ENCODE assay signal across 21 cellular contexts in genomic region chr17:9225305-9226101, GRCh38.
A peak's percentile ranks its signal among the peaks of the same experiment; 100 is the strongest.
DNase-seq lines count a peak whose midpoint lies in the region; ATAC-seq, FAIRE-seq and TF ChIP-seq lines count a peak whose summit lies in the region.
"Had no signal": no experiment of that assay in that cellular context is flagged by ENCODE, and none has a peak within 500 bp of the region (broad histone marks: within the 10 kb centered on the region; RNA-seq: fewer than 3 reads in every experiment).

No MANE protein-coding gene starts in this region.

- no peak overlapping the region for H3K27ac ChIP-seq in right cardiac atrium (ENCODE audit: low read length)
- H3K27ac ChIP-seq in endodermal cell (ENCODE audit: low read depth, low read length), result no peak overlapping the region
- H3K27ac ChIP-seq in mesendoderm (ENCODE audit: low read depth, low read length), result no peak overlapping the region
- H3K27ac ChIP-seq in effector memory CD4-positive, alpha-beta T cell (ENCODE audit: insufficient read depth, low read length, poor library complexity, severe bottlenecking), result no peak overlapping the region
- H3K27ac ChIP-seq: dorsolateral prefrontal cortex, HL-60, suprapubic skin, vagina had no signal

- FAIRE-seq in GM19239 (lab: Jason Lieb, UNC), result no peak
- FAIRE-seq: GM18507 had no signal

- peak overlapping the region; percentile 35 for H3K27ac Mint-ChIP-seq in endodermal cell
- H3K27ac Mint-ChIP-seq in mesothelial cell of epicardium, result no peak overlapping the region
- H3K27ac Mint-ChIP-seq: activated naive CD8-positive, alpha-beta T cell treated with anti-CD3 and anti-CD28 coated beads, Interleukin-2, amount 50 U/mL, for 24 hours; CD4-positive, CD25-positive, alpha-beta regulatory T cell had no signal

- peak in 1 of 2 donors; percentile 22 for ATAC-seq in right cardiac atrium
- ATAC-seq in HG03108 (IDR thresholded peaks at IDR 0.05; ENCODE audit: unreplicated experiment), result no peak
- ATAC-seq: activated naive CD8-positive, alpha-beta T cell treated with anti-CD3 and anti-CD28 coated beads, Interleukin-2, amount 50 U/mL, for 24 hours; left lobe of liver had no signal

- no peaks in the 10 kb centered on the region for H3K9me3 Mint-ChIP-seq in endodermal cell
- no peaks in the 10 kb centered on the region for H3K9me3 Mint-ChIP-seq in mesothelial cell of epicardium
- H3K9me3 Mint-ChIP-seq: activated naive CD8-positive, alpha-beta T cell treated with anti-CD3 and anti-CD28 coated beads, Interleukin-2, amount 50 U/mL, for 24 hours had no signal

- no peaks in the 10 kb centered on the region for H3K27me3 Mint-ChIP-seq in endodermal cell (ENCODE audit: insufficient read depth)
- H3K27me3 Mint-ChIP-seq in mesothelial cell of epicardium (ENCODE audit: low read depth), result peaks cover 5% of the 10 kb centered on the region
- H3K27me3 Mint-ChIP-seq: CD4-positive, CD25-positive, alpha-beta regulatory T cell had no signal

- 57% methylated on average over 32 of the region's 32 CpGs for WGBS in right cardiac atrium
- WGBS in endodermal cell (ENCODE audit: insufficient coverage in 1 of 2, insufficient read length in 1 of 2), 2 experiments, result 29 to 38% methylated on average over 12 to 32 of the region's 32 CpGs
- no CpG with 5 or more reads among the region's 32 CpGs for WGBS in mesendoderm (ENCODE audit: extremely low coverage, insufficient coverage, low lambda C conversion rate)

- peak overlapping the region; percentile 45 for H3K18ac ChIP-seq in mesendoderm (ENCODE audit: low read length)

- H3K36me3 Mint-ChIP-seq in endodermal cell (ENCODE audit: low read depth) (peaks cover 7% of the 10 kb centered on the region), mesothelial cell of epicardium (no peaks in the 10 kb centered on the region)
- H3K36me3 Mint-ChIP-seq: CD4-positive, CD25-positive, alpha-beta regulatory T cell had no signal

- H3K23ac ChIP-seq in mesendoderm (ENCODE audit: low read length), result no peak overlapping the region

- DNase-seq in right cardiac atrium (peak in 2 of 3 donors; percentile 48 to 56), cardiac septum (ENCODE audit: low spot score) (no peak), endodermal cell (peak; percentile 99), mesendoderm (peak; percentile 95), mesothelial cell of epicardium (ENCODE audit: low spot score in 2 of 2, unreplicated experiment in 2 of 2) (no peak), GM19239 (ENCODE audit: insufficient read length, low spot score) (no peak)
- DNase-seq in effector memory CD4-positive, alpha-beta T cell, result no peak
- DNase-seq: activated CD4-positive, alpha-beta T cell treated with anti-CD3 and anti-CD28 coated beads for 48 hours; activated CD8-positive, alpha-beta memory T cell treated with anti-CD3 and anti-CD28 coated beads, Interleukin-2, amount 50 U/mL, for 4 hours; activated naive CD8-positive, alpha-beta T cell treated with anti-CD3 and anti-CD28 coated beads, Interleukin-2, amount 50 U/mL, for 24 hours; CD4-positive, CD25-positive, alpha-beta regulatory T cell; NCI-H1436 treated with DMSO at 0.1 percent for 48 hours; NCI-H526; SHP77 had no signal

- no peaks in the 10 kb centered on the region for H3K79me2 ChIP-seq in mesendoderm (ENCODE audit: control insufficient read depth, insufficient read depth, low read length)

- intact Hi-C loops in right cardiac atrium (cut with DNase I), result no loop called here
- intact Hi-C loops in cardiac septum (cut with DNase I), result no loop called here

- no peak overlapping the region for H3K4me2 ChIP-seq in mesendoderm (ENCODE audit: low read length)

- peaks cover 11% of the 10 kb centered on the region for H3K4me1 Mint-ChIP-seq in endodermal cell
- H3K4me1 Mint-ChIP-seq in mesothelial cell of epicardium, result no peaks in the 10 kb centered on the region
- H3K4me1 Mint-ChIP-seq: activated naive CD8-positive, alpha-beta T cell treated with anti-CD3 and anti-CD28 coated beads, Interleukin-2, amount 50 U/mL, for 24 hours had no signal

- no peak overlapping the region for H2BK5ac ChIP-seq in mesendoderm (ENCODE audit: low read length)

- H3K27me3 ChIP-seq in right cardiac atrium (ENCODE audit: control insufficient read depth, insufficient read depth) (no peaks in the 10 kb centered on the region), endodermal cell (ENCODE audit: control insufficient read depth, insufficient read depth, low read length, poor library complexity, severe bottlenecking) (no peaks in the 10 kb centered on the region), mesendoderm (ENCODE audit: insufficient read depth, low read length, poor library complexity) (no peaks in the 10 kb centered on the region)
- H3K27me3 ChIP-seq in effector memory CD4-positive, alpha-beta T cell (replicated peaks; ENCODE audit: control insufficient read depth, insufficient read depth, low read length, poor library complexity, severe bottlenecking), result no peaks in the 10 kb centered on the region
- H3K27me3 ChIP-seq: suprapubic skin, vagina had no signal

- TF ChIP-seq CTCF in endodermal cell (conservative IDR thresholded peaks at IDR 0.05) (peak; percentile 79), mesothelial cell of epicardium (IDR thresholded peaks at IDR 0.05; ENCODE audit: unreplicated experiment) (no peak)

- no peak overlapping the region for H2BK120ac ChIP-seq in mesendoderm (ENCODE audit: low read depth, low read length)

- H3K4me3 ChIP-seq in right cardiac atrium (ENCODE audit: low read length) (no peak overlapping the region), endodermal cell (ENCODE audit: low read length) (no peak overlapping the region), mesendoderm (ENCODE audit: low read length) (no peak overlapping the region)
- H3K4me3 ChIP-seq in effector memory CD4-positive, alpha-beta T cell (ENCODE audit: insufficient read depth, low read depth, low read length, poor library complexity, severe bottlenecking), result no peak overlapping the region
- H3K4me3 ChIP-seq: dorsolateral prefrontal cortex, suprapubic skin, vagina had no signal

- no peak overlapping the region for H4K8ac ChIP-seq in mesendoderm (ENCODE audit: low read depth, low read length)

- no peaks in the 10 kb centered on the region for H3K79me1 ChIP-seq in mesendoderm (ENCODE audit: low read length)

- H3K36me3 ChIP-seq in endodermal cell (ENCODE audit: control insufficient read depth, insufficient read depth, low read length), result peaks cover 23% of the 10 kb centered on the region
- no peaks in the 10 kb centered on the region for H3K36me3 ChIP-seq in mesendoderm (ENCODE audit: control insufficient read depth, insufficient read depth, low read length)
- no peaks in the 10 kb centered on the region for H3K36me3 ChIP-seq in effector memory CD4-positive, alpha-beta T cell (ENCODE audit: control insufficient read depth, insufficient read depth, low read length)
- H3K36me3 ChIP-seq: suprapubic skin, vagina had no signal

- no peak overlapping the region for H3K9ac ChIP-seq in endodermal cell (ENCODE audit: extremely low read depth, low read length, poor library complexity, severe bottlenecking)
- no peak overlapping the region for H3K9ac ChIP-seq in mesendoderm (ENCODE audit: low read length)

- no peaks in the 10 kb centered on the region for H3K4me1 ChIP-seq in right cardiac atrium (ENCODE audit: control insufficient read depth, insufficient read depth, low read length)
- H3K4me1 ChIP-seq in endodermal cell (ENCODE audit: control insufficient read depth, insufficient read depth, low read length), result peaks cover 10% of the 10 kb centered on the region
- peaks cover 11% of the 10 kb centered on the region for H3K4me1 ChIP-seq in mesendoderm (ENCODE audit: control insufficient read depth, low read depth, low read length)
- peaks cover 16% of the 10 kb centered on the region for H3K4me1 ChIP-seq in effector memory CD4-positive, alpha-beta T cell (ENCODE audit: control insufficient read depth, insufficient read depth, low read length, poor library complexity, severe bottlenecking)

- no peak overlapping the region for H4K5ac ChIP-seq in mesendoderm (ENCODE audit: low read length)

- H3K4ac ChIP-seq in mesendoderm (ENCODE audit: low read depth, low read length), result peak overlapping the region; percentile 8

- H3K4me3 Mint-ChIP-seq in endodermal cell, result no peak overlapping the region
- no peak overlapping the region for H3K4me3 Mint-ChIP-seq in mesothelial cell of epicardium
- H3K4me3 Mint-ChIP-seq: activated naive CD8-positive, alpha-beta T cell treated with anti-CD3 and anti-CD28 coated beads, Interleukin-2, amount 50 U/mL, for 24 hours; CD4-positive, CD25-positive, alpha-beta regulatory T cell had no signal

- H3K9me3 ChIP-seq in right cardiac atrium (ENCODE audit: control insufficient read depth, low read length) (no peaks in the 10 kb centered on the region), endodermal cell (ENCODE audit: control insufficient read depth, low read length) (no peaks in the 10 kb centered on the region)
- H3K9me3 ChIP-seq in effector memory CD4-positive, alpha-beta T cell (ENCODE audit: control insufficient read depth, low read length), result no peaks in the 10 kb centered on the region
- H3K9me3 ChIP-seq: suprapubic skin, vagina had no signal

- peak overlapping the region; percentile 60 for H3K56ac ChIP-seq in mesendoderm (ENCODE audit: low read length)

- no peak overlapping the region for H2AK5ac ChIP-seq in mesendoderm (ENCODE audit: low read length)

- H2BK15ac ChIP-seq in mesendoderm (replicated peaks; ENCODE audit: low read depth), result no peak overlapping the region

Comparison
In these comparisons a context has a peak if more than half of its experiments do, and no peak if none do; other contexts are left out.
1. DNase-seq: peak in right cardiac atrium (2 of 3), endodermal cell (single experiment) and mesendoderm (single experiment); none in cardiac septum (single experiment), mesothelial cell of epicardium (0 of 2), GM19239 (single experiment) and effector memory CD4-positive, alpha-beta T cell (0 of 3).